In genomic region chr14:49945448-49946319, GRCh38 we compare ENCODE assay signal across 8 cellular contexts. TPM values are rescaled to one million over a fixed set of nuclear protein-coding genes. Genes with fewer than 3 reads are reported as not detected.
DNase-seq lines count a peak whose midpoint lies in the region; ATAC-seq and TF ChIP-seq lines count a peak whose summit lies in the region.

No MANE protein-coding gene starts in this region.

- peaks cover 0 to 9% of the 10 kb centered on the region in 2 donors for H3K36me3 Mint-ChIP-seq in CD4-positive, alpha-beta memory T cell
- peaks cover 8 to 22% (median 12%) of the 10 kb centered on the region in 5 donors for H3K36me3 Mint-ChIP-seq in naive thymus-derived CD4-positive, alpha-beta T cell

- H3K27ac Mint-ChIP-seq in CD4-positive, alpha-beta memory T cell = peak overlapping the region; percentile 90 to 97 (median 94)
- peak overlapping the region; percentile 82 to 98 (median 94) for H3K27ac Mint-ChIP-seq in naive thymus-derived CD4-positive, alpha-beta T cell

- no peak for TF ChIP-seq POLR2A in breast epithelium (IDR thresholded peaks at IDR 0.05)

- peaks cover 68% of the 10 kb centered on the region for H3K4me1 ChIP-seq in CD4-positive, alpha-beta memory T cell (ENCODE audit: insufficient read depth, low read length)
- no peaks in the 10 kb centered on the region for H3K4me1 ChIP-seq in breast epithelium
- H3K4me1 ChIP-seq in naive thymus-derived CD4-positive, alpha-beta T cell (ENCODE audit: control insufficient read depth in 2 of 2, insufficient read depth in 2 of 2, low read length in 2 of 2) = peaks cover 26 to 48% of the 10 kb centered on the region in 2 donors

- no peak for TF ChIP-seq CTCF in breast epithelium (IDR thresholded peaks at IDR 0.05)

- POLR2A ChIA-PET in CD4-positive, alpha-beta memory T cell (lab: Charles Lee; ENCODE audit: partially characterized antibody) = interaction anchor here (0.6 to 12.8 kb wide), 33 partner anchors 9 to 170 kb away, joined by 3 to 195 read pairs (median 6); partner anchors contain the start of genes ARF6 and VCPKMT
- POLR2A ChIA-PET in naive thymus-derived CD4-positive, alpha-beta T cell (lab: Charles Lee) = interaction anchor here (0.6 to 16.2 kb wide), 22 partner anchors 12 to 157 kb away, joined by 3 to 214 read pairs (median 4); partner anchors contain the start of genes ARF6 and NEMF

- peak overlapping the region; percentile 64 for H3K27ac ChIP-seq in CD4-positive, alpha-beta memory T cell (ENCODE audit: low read depth, low read length)
- H3K27ac ChIP-seq in breast epithelium = peak overlapping the region; percentile 21 to 36
- H3K27ac ChIP-seq in naive thymus-derived CD4-positive, alpha-beta T cell (ENCODE audit: low read depth, low read length) = peak overlapping the region; percentile 66

- CTCF ChIA-PET in CD4-positive, alpha-beta memory T cell (lab: Charles Lee; ENCODE audit: partially characterized antibody) = interaction anchor here (0.6 to 3.9 kb wide), 16 partner anchors 16 to 117 kb away, joined by 3 to 44 read pairs (median 3); partner anchors contain the start of gene NEMF
- CTCF ChIA-PET in naive thymus-derived CD4-positive, alpha-beta T cell (lab: Charles Lee) = interaction anchor here (0.5 to 2.5 kb wide), 8 partner anchors 23 to 118 kb away, joined by 3 to 15 read pairs (median 4); no protein-coding TSS in a partner anchor

- ATAC-seq in naive thymus-derived CD4-positive, alpha-beta T cell = peak; percentile 57
- ATAC-seq in HG03159 (IDR thresholded peaks at IDR 0.05; ENCODE audit: unreplicated experiment) (no peak), HG03469 (IDR thresholded peaks at IDR 0.05; ENCODE audit: unreplicated experiment) (no peak)

- no peaks in the 10 kb centered on the region for H3K27me3 ChIP-seq in CD4-positive, alpha-beta memory T cell (ENCODE audit: insufficient read depth, low read length)
- no peaks in the 10 kb centered on the region for H3K27me3 ChIP-seq in breast epithelium
- H3K27me3 ChIP-seq in naive thymus-derived CD4-positive, alpha-beta T cell (ENCODE audit: control insufficient read depth in 2 of 2, insufficient read depth in 2 of 2, low read length in 2 of 2) = no peaks in the 10 kb centered on the region

- no peaks in the 10 kb centered on the region for H3K9me3 ChIP-seq in CD4-positive, alpha-beta memory T cell (ENCODE audit: control insufficient read depth in 1 of 2, low read length in 2 of 2)
- no peaks in the 10 kb centered on the region for H3K9me3 ChIP-seq in breast epithelium
- H3K9me3 ChIP-seq in naive thymus-derived CD4-positive, alpha-beta T cell (ENCODE audit: control insufficient read depth in 2 of 3, low read length in 3 of 3) = no peaks in the 10 kb centered on the region

- H3K36me3 ChIP-seq in CD4-positive, alpha-beta memory T cell (ENCODE audit: insufficient read depth, low read length) = no peaks in the 10 kb centered on the region
- H3K36me3 ChIP-seq in breast epithelium = no peaks in the 10 kb centered on the region
- no peaks in the 10 kb centered on the region for H3K36me3 ChIP-seq in naive thymus-derived CD4-positive, alpha-beta T cell (ENCODE audit: control insufficient read depth in 2 of 3, insufficient read depth in 3 of 3, low read length in 3 of 3)

- H3K9me3 Mint-ChIP-seq in CD4-positive, alpha-beta memory T cell = peaks cover 0 to 9% (median 4%) of the 10 kb centered on the region in 8 donors
- H3K9me3 Mint-ChIP-seq in naive thymus-derived CD4-positive, alpha-beta T cell = peaks cover 0 to 18% (median 7%) of the 10 kb centered on the region in 11 donors

- DNase-seq in CD4-positive, alpha-beta memory T cell = peak in 2 of 5 donors; percentile 29 to 42
- peak; percentile 81 for DNase-seq in NCI-H69 (lab: John Stamatoyannopoulos, UW)
- DNase-seq in breast epithelium (ENCODE audit: low spot score in 2 of 2) = no peak
- DNase-seq in naive thymus-derived CD4-positive, alpha-beta T cell = peak in 6 of 9 donors; percentile 11 to 40 (median 35)
- DNase-seq in KG1 (lab: John Stamatoyannopoulos, UW) = no peak
- DNase-seq in NCI-H187 (lab: John Stamatoyannopoulos, UW) = no peak

- H3K4me3 ChIP-seq in CD4-positive, alpha-beta memory T cell (ENCODE audit: low read length in 2 of 2) = peak overlapping the region; percentile 7 to 11
- H3K4me3 ChIP-seq in breast epithelium = no peak overlapping the region
- H3K4me3 ChIP-seq in naive thymus-derived CD4-positive, alpha-beta T cell (ENCODE audit: low read length) = peak overlapping the region; percentile 36

- H3K4me1 Mint-ChIP-seq in CD4-positive, alpha-beta memory T cell = peaks cover 62 to 91% (median 72%) of the 10 kb centered on the region in 4 donors
- H3K4me1 Mint-ChIP-seq in naive thymus-derived CD4-positive, alpha-beta T cell = peaks cover 26 to 86% (median 77%) of the 10 kb centered on the region in 7 donors

- peak overlapping the region; percentile 49 to 78 (median 68) for H3K4me3 Mint-ChIP-seq in CD4-positive, alpha-beta memory T cell
- H3K4me3 Mint-ChIP-seq in naive thymus-derived CD4-positive, alpha-beta T cell = peak overlapping the region; percentile 61 to 81 (median 74)

- intact Hi-C loops in CD4-positive, alpha-beta memory T cell (cut with micrococcal nuclease) = loop anchor here (1.0 kb wide), 5 partner anchors 26 to 117 kb away; no protein-coding TSS in a partner anchor
- intact Hi-C loops in breast epithelium (cut with DNase I; ENCODE audit: low total_unique reads) = no loop called here
- intact Hi-C loops in naive thymus-derived CD4-positive, alpha-beta T cell (cut with micrococcal nuclease) = loop anchor here (1.0 kb wide), 4 partner anchors 15 to 56 kb away; no protein-coding TSS in a partner anchor

- H3K27me3 Mint-ChIP-seq in CD4-positive, alpha-beta memory T cell = no peaks in the 10 kb centered on the region
- no peaks in the 10 kb centered on the region for H3K27me3 Mint-ChIP-seq in naive thymus-derived CD4-positive, alpha-beta T cell

RNA-seq across cellular contexts. Expression of gene ARF6, which starts 52.8 kb away (rescaled TPM):
- 100 to 1,000 TPM; 116 to 124 TPM for total RNA-seq in CD4-positive, alpha-beta memory T cell
- 100 to 1,000 TPM; 157 to 164 TPM for polyA plus RNA-seq in CD4-positive, alpha-beta memory T cell
- 10 to 100 TPM; 39.2 to 63.8 (median 44.2) TPM for total RNA-seq in breast epithelium
- total RNA-seq in naive thymus-derived CD4-positive, alpha-beta T cell = 100 to 1,000 TPM in 1 of 5 experiments, 10 to 100 TPM in 4; 61.9 to 173 (median 77.6) TPM
- 100 to 1,000 TPM in 1 of 2 donors, 10 to 100 TPM in 1; 90.6 to 105 TPM for polyA plus RNA-seq in naive thymus-derived CD4-positive, alpha-beta T cell

Comparison
In these comparisons a context has a peak if more than half of its experiments do, and no peak if none do; other contexts are left out.
1. DNase-seq: peak in NCI-H69 (single experiment) and naive thymus-derived CD4-positive, alpha-beta T cell (6 of 9); none in breast epithelium (0 of 2), KG1 (single experiment) and NCI-H187 (0 of 2).
2. H3K4me3 ChIP-seq: peak in CD4-positive, alpha-beta memory T cell (2 of 2) and naive thymus-derived CD4-positive, alpha-beta T cell (single experiment); none in breast epithelium (0 of 3).
3. Peak in every context shown above with its lines, with median percentiles within 50 percentile points of each other: H3K27ac ChIP-seq.